ENCODE assay signal across 1 cellular context in the genomic region with DNA sequence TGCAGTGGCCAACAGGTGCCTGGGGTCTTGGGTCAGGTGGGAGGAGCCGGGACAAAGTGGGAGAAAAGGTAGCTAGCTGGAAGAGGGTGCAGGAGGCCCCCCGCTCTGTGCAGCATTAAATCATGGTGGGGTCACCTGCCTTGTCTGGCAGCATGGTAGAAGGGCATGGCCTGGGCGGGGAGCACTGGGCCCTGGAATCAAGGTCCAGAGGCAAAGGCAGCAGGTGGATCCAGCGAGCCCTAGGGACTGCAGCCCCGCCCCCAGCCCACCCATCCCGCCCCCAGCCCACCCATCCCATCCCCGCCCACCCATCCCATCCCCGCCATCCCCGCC.
TF ChIP-seq lines count a peak whose summit lies in the region.

No MANE protein-coding gene starts in this region.

TF ChIP-seq in GM23338, 12 proteins besides CTCF, POLR2A, EP300 and RAD21 (continued from another document):
- TF ChIP-seq ETS1 (IDR thresholded peaks at IDR 0.05): no peak
- TF ChIP-seq, protein P1, sequence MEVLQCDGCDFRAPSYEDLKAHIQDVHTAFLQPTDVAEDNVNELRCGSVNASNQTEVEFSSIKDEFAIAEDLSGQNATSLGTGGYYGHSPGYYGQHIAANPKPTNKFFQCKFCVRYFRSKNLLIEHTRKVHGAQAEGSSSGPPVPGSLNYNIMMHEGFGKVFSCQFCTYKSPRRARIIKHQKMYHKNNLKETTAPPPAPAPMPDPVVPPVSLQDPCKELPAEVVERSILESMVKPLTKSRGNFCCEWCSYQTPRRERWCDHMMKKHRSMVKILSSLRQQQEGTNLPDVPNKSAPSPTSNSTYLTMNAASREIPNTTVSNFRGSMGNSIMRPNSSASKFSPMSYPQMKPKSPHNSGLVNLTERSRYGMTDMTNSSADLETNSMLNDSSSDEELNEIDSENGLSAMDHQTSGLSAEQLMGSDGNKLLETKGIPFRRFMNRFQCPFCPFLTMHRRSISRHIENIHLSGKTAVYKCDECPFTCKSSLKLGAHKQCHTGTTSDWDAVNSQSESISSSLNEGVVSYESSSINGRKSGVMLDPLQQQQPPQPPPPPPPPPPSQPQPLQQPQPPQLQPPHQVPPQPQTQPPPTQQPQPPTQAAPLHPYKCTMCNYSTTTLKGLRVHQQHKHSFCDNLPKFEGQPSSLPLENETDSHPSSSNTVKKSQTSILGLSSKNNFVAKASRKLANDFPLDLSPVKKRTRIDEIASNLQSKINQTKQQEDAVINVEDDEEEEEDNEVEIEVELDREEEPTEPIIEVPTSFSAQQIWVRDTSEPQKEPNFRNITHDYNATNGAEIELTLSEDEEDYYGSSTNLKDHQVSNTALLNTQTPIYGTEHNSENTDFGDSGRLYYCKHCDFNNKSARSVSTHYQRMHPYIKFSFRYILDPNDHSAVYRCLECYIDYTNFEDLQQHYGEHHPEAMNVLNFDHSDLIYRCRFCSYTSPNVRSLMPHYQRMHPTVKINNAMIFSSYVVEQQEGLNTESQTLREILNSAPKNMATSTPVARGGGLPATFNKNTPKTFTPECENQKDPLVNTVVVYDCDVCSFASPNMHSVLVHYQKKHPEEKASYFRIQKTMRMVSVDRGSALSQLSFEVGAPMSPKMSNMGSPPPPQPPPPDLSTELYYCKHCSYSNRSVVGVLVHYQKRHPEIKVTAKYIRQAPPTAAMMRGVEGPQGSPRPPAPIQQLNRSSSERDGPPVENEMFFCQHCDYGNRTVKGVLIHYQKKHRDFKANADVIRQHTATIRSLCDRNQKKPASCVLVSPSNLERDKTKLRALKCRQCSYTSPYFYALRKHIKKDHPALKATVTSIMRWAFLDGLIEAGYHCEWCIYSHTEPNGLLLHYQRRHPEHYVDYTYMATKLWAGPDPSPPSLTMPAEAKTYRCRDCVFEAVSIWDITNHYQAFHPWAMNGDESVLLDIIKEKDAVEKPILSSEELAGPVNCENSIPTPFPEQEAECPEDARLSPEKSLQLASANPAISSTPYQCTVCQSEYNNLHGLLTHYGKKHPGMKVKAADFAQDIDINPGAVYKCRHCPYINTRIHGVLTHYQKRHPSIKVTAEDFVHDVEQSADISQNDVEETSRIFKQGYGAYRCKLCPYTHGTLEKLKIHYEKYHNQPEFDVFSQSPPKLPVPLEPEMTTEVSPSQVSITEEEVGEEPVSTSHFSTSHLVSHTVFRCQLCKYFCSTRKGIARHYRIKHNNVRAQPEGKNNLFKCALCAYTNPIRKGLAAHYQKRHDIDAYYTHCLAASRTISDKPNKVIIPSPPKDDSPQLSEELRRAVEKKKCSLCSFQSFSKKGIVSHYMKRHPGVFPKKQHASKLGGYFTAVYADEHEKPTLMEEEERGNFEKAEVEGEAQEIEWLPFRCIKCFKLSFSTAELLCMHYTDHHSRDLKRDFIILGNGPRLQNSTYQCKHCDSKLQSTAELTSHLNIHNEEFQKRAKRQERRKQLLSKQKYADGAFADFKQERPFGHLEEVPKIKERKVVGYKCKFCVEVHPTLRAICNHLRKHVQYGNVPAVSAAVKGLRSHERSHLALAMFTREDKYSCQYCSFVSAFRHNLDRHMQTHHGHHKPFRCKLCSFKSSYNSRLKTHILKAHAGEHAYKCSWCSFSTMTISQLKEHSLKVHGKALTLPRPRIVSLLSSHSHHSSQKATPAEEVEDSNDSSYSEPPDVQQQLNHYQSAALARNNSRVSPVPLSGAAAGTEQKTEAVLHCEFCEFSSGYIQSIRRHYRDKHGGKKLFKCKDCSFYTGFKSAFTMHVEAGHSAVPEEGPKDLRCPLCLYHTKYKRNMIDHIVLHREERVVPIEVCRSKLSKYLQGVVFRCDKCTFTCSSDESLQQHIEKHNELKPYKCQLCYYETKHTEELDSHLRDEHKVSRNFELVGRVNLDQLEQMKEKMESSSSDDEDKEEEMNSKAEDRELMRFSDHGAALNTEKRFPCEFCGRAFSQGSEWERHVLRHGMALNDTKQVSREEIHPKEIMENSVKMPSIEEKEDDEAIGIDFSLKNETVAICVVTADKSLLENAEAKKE (CRISPR knock-in tag; IDR thresholded peaks at IDR 0.05): no peak
- TF ChIP-seq STAT1 (IDR thresholded peaks at IDR 0.05; ENCODE audit: unreplicated experiment): no peak
